ENCODE assay signal across 8 cellular contexts in the genomic region with DNA sequence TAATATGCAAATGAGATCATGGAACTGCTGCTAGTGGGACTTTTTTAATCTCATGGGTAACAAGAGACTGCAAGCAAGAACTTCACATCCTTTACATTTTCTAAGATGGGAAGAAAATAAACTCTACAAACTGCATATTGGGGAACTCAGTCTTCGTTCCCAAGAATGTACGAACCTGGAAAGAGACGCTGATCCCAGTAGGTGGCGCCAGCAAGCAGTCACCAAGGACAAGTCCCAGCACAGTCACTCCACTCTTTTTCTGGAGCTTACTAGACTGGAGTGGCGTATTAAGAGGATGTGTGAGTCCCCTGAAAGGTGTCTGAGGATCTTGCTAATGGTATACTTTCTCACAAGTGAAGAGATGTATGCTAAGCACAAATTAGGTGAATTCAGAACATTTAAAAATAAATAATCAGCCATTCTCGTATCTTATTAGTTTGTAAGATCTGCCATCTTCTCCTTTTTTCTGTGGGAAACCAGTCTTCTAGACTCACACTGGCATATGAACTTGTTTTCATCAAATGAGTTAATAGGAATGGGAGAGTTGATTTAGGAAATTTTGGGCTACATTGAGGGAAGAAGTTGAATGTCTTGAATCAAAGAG. TPM values are rescaled to one million over a fixed set of nuclear protein-coding genes. Genes with fewer than 3 reads are reported as not detected.
DNase-seq lines count a peak whose midpoint lies in the region; ATAC-seq lines count a peak whose summit lies in the region.

No MANE protein-coding gene starts in this region.

- no peaks in the 10 kb centered on the region for H3K9me3 ChIP-seq in GM23248 (ENCODE audit: low read depth)

- H4K20me1 ChIP-seq in GM23248 (ENCODE audit: insufficient read depth), result no peaks in the 10 kb centered on the region

- no peaks in the 10 kb centered on the region for H3K9me2 ChIP-seq in GM23248 (ENCODE audit: insufficient read depth)

- no peak overlapping the region for H3K27ac ChIP-seq in GM23248

- DNase-seq in DMS114 treated with DMSO at 0.1 percent for 48 hours (lab: John Stamatoyannopoulos, UW; ENCODE audit: unreplicated experiment) (peak; percentile 15), GM23248 (peak; percentile 76), NCI-H1694 (lab: John Stamatoyannopoulos, UW) (peak; percentile 67), T1000 (lab: John Stamatoyannopoulos, UW) (peak; percentile 4), T47D (ENCODE audit: low read depth in 1 of 2, low spot score in 1 of 2) (peak; percentile 9 to 68), kidney tubule cell (ENCODE audit: low spot score) (peak; percentile 65)
- peak; percentile 46 to 47 for DNase-seq in stimulated activated CD8-positive, alpha-beta memory T cell treated with anti-CD3 and anti-CD28 coated beads, Interleukin-2, amount 100 ng/mL, for 48 hours (ENCODE audit: low read depth in 2 of 2)

- no peak overlapping the region for H2AFZ ChIP-seq in GM23248

- no peaks in the 10 kb centered on the region for H3F3A ChIP-seq in GM23248 (ENCODE audit: insufficient read depth)

- ATAC-seq in HG03460 (IDR thresholded peaks at IDR 0.05; ENCODE audit: unreplicated experiment), result no peak

- no peak overlapping the region for H3K4me3 ChIP-seq in GM23248

- H3K4me2 ChIP-seq in GM23248 (ENCODE audit: unreplicated experiment), result no peak overlapping the region

- peaks cover 3% of the 10 kb centered on the region; the same call in 1 of the 2 replicates for H3K4me1 ChIP-seq in GM23248 (ENCODE audit: insufficient read depth)

- no peak overlapping the region for H3K9ac ChIP-seq in GM23248

- H3K36me3 ChIP-seq in GM23248 (ENCODE audit: low read depth), result no peaks in the 10 kb centered on the region

- no peaks in the 10 kb centered on the region for H3K27me3 ChIP-seq in GM23248 (replicated peaks; ENCODE audit: insufficient read depth)

- in situ Hi-C loops in GM23248 (cut with MboI) (loop anchor here (10.0 to 25.0 kb wide), 4 partner anchors 585 to 1777 kb away; no protein-coding TSS in a partner anchor), T47D (cut with HindIII; ENCODE audit: low pct_unique_long_range_greater_than_20kb, low sequenced_read_pairs) (no loop called here)

- WGBS in GM23248 (ENCODE audit: low coverage in 1 of 2, low lambda C conversion rate in 2 of 2, missing lambda C conversion rate in 2 of 2), 2 experiments, result 7 to 11% methylated on average over 6 of the region's 6 CpGs

- no peaks in the 10 kb centered on the region for H3K79me2 ChIP-seq in GM23248 (ENCODE audit: insufficient read depth)

RNA-seq across cellular contexts. Expression of gene PUM3, which starts 16.0 kb away (rescaled TPM):
- 28.2 and 37.1 TPM in 2 replicates for total RNA-seq in GM23248 (2014; rRNA removed; shearing (Covaris generic))
- polyA plus RNA-seq in GM23248 (2016; fragmentation: Nextera tagmentation; extraction: Ambion mirVana), result 32.0 and 34.3 TPM in 2 replicates

Comparison
In these comparisons a context has a peak if more than half of its experiments do, and no peak if none do; other contexts are left out.
1. DNase-seq: peak in every context shown above with its lines; median percentile 76 in GM23248; 67 in NCI-H1694; 65 in kidney tubule cell; 46 in stimulated activated CD8-positive, alpha-beta memory T cell treated with anti-CD3 and anti-CD28 coated beads, Interleukin-2, amount 100 ng/mL, for 48 hours; 38 in T47D; 15 in DMS114 treated with DMSO at 0.1 percent for 48 hours; 4 in T1000.